28 cellular contexts compared by ENCODE assay signal in the genomic region with DNA sequence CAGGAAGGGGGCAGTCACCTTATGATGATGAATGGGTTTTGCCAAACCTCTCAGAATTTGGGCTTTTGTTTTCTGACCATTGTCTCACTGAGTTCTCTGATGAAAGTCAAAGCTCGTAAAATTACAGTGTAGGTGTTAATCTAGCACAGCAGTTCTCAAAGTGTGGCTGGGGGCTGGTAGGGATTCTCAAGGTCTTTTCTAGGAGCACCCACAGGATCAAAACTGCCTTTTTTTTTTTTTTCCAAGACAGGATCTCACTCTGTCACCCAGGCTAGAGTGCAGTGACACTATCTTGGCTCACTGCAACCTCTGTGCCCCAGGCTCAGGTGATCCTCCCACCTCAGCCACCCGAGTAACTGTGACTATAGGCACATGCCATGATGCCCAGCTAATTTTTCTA.
"Had no signal": no experiment of that assay in that cellular context is flagged by ENCODE, and none has a peak within 500 bp of the region (broad histone marks: within the 10 kb centered on the region; RNA-seq: fewer than 3 reads in every experiment).

No MANE protein-coding gene starts in this region.

- H3K4me3 Mint-ChIP-seq: stimulated activated effector memory CD8-positive, alpha-beta T cell treated with anti-CD3 and anti-CD28 coated beads, Interleukin-12 subunit alpha, Interleukin-12 subunit beta, amount 100 ng/mL, for 72 hours; stimulated activated memory B cell treated with anti-CD40 and anti-IgM and Interleukin-4, amounts not matched to agents 10 μg/mL and 1 μg/mL and 100 μg/mL, for 72 hours; stimulated activated naive B cell treated with anti-CD40 and anti-IgM and Interleukin-4, amounts not matched to agents 10 μg/mL and 1 μg/mL and 100 μg/mL, for 72 hours; stimulated activated naive CD8-positive, alpha-beta T cell treated with anti-CD3 and anti-CD28 coated beads, Interleukin-15, amount 100 ng/mL, for 72 hours; stimulated activated naive CD8-positive, alpha-beta T cell treated with anti-CD3 and anti-CD28 coated beads, Interleukin-15, Interleukin-2, amounts not matched to agents 100 ng/mL and 50 ng/mL, for 24 hours; type B pancreatic cell had no signal

- H3K27ac ChIP-seq: stomach, suprapubic skin, testis, thoracic aorta, thyroid gland, tibial artery, tibial nerve, transverse colon, upper lobe of left lung, upper lobe of right lung, uterus, vagina had no signal

- H3K36me3 Mint-ChIP-seq: stimulated activated effector memory CD8-positive, alpha-beta T cell treated with anti-CD3 and anti-CD28 coated beads, Interleukin-12 subunit alpha, Interleukin-12 subunit beta, amount 100 ng/mL, for 72 hours had no signal

- H3K9me3 ChIP-seq: stomach, suprapubic skin, testis, thoracic aorta, thyroid gland, tibial artery, tibial nerve, transverse colon, upper lobe of left lung, upper lobe of right lung, uterus, vagina had no signal

- H3K4me1 ChIP-seq: suprapubic skin, upper lobe of right lung, uterus, vagina had no signal

- H3K27me3 Mint-ChIP-seq: stimulated activated memory B cell treated with anti-CD40 and anti-IgM and Interleukin-4, amounts not matched to agents 10 μg/mL and 1 μg/mL and 100 μg/mL, for 72 hours; type B pancreatic cell had no signal

- H3K4me1 Mint-ChIP-seq: stimulated activated memory B cell treated with anti-CD40 and anti-IgM and Interleukin-4, amounts not matched to agents 10 μg/mL and 1 μg/mL and 100 μg/mL, for 72 hours; stimulated activated naive B cell treated with anti-CD40 and anti-IgM and Interleukin-4, amounts not matched to agents 10 μg/mL and 1 μg/mL and 100 μg/mL, for 72 hours; stimulated activated naive CD8-positive, alpha-beta T cell treated with anti-CD3 and anti-CD28 coated beads, Interleukin-15, amount 100 ng/mL, for 72 hours had no signal

- DNase-seq: stimulated activated CD4-positive, alpha-beta T cell treated with anti-CD3 and anti-CD28 coated beads, Interleukin-2, amount 100 ng/mL, for 48 hours; stimulated activated CD4-positive, alpha-beta T cell treated with anti-CD3 and anti-CD28 coated beads, Interleukin-4, amount 100 ng/mL, for 1 hour; stimulated activated CD4-positive, alpha-beta T cell treated with anti-CD3 and anti-CD28 coated beads, Interleukin-4, amount 100 ng/mL, for 24 hours; stimulated activated CD4-positive, alpha-beta T cell treated with anti-CD3 and anti-CD28 coated beads, Interleukin-4, amount 100 ng/mL, for 4 hours; stimulated activated CD8-positive, alpha-beta memory T cell treated with anti-CD3 and anti-CD28 coated beads, Interleukin-4, amount 100 ng/mL, for 48 hours; stimulated activated naive B cell treated with anti-CD40 and anti-IgM and Interleukin-4, amounts not matched to agents 10 μg/mL and 1 μg/mL and 100 μg/mL, for 72 hours; stimulated activated naive CD4-positive, alpha-beta T cell; stimulated activated naive CD4-positive, alpha-beta T cell treated with Interleukin-2 at 50 U/mL for 16 hours; stimulated activated naive CD8-positive, alpha-beta T cell treated with anti-CD3 and anti-CD28 coated beads, Interleukin-15, amount 100 ng/mL, for 72 hours; stimulated activated naive CD8-positive, alpha-beta T cell treated with anti-CD3 and anti-CD28 coated beads, Interleukin-15, Interleukin-2, amounts not matched to agents 100 U/mL and 50 U/mL, for 24 hours; stomach; substantia nigra; testis; thyroid gland; tibial artery; transverse colon; trophoblast cell; upper lobe of left lung; upper lobe of right lung; uterus had no signal

- H3K27me3 ChIP-seq: stomach, suprapubic skin, testis, thyroid gland, tibial artery, tibial nerve, transverse colon, upper lobe of left lung, upper lobe of right lung, uterus, vagina had no signal

- H3K27ac Mint-ChIP-seq: stimulated activated effector memory CD8-positive, alpha-beta T cell treated with anti-CD3 and anti-CD28 coated beads, Interleukin-12 subunit alpha, Interleukin-12 subunit beta, amount 100 ng/mL, for 72 hours; stimulated activated memory B cell treated with anti-CD40 and anti-IgM and Interleukin-4, amounts not matched to agents 10 μg/mL and 1 μg/mL and 100 μg/mL, for 72 hours; stimulated activated naive B cell treated with anti-CD40 and anti-IgM and Interleukin-4, amounts not matched to agents 10 μg/mL and 1 μg/mL and 100 μg/mL, for 72 hours; stimulated activated naive CD8-positive, alpha-beta T cell treated with anti-CD3 and anti-CD28 coated beads, Interleukin-15, amount 100 ng/mL, for 72 hours; stimulated activated naive CD8-positive, alpha-beta T cell treated with anti-CD3 and anti-CD28 coated beads, Interleukin-15, Interleukin-2, amounts not matched to agents 100 ng/mL and 50 ng/mL, for 24 hours; type B pancreatic cell had no signal

- H3K9me3 Mint-ChIP-seq: stimulated activated effector memory CD8-positive, alpha-beta T cell treated with anti-CD3 and anti-CD28 coated beads, Interleukin-12 subunit alpha, Interleukin-12 subunit beta, amount 100 ng/mL, for 72 hours; stimulated activated memory B cell treated with anti-CD40 and anti-IgM and Interleukin-4, amounts not matched to agents 10 μg/mL and 1 μg/mL and 100 μg/mL, for 72 hours; stimulated activated naive B cell treated with anti-CD40 and anti-IgM and Interleukin-4, amounts not matched to agents 10 μg/mL and 1 μg/mL and 100 μg/mL, for 72 hours; stimulated activated naive CD8-positive, alpha-beta T cell treated with anti-CD3 and anti-CD28 coated beads, Interleukin-15, amount 100 ng/mL, for 72 hours; stimulated activated naive CD8-positive, alpha-beta T cell treated with anti-CD3 and anti-CD28 coated beads, Interleukin-15, Interleukin-2, amounts not matched to agents 100 ng/mL and 50 ng/mL, for 24 hours had no signal

- ATAC-seq: stimulated activated effector memory CD8-positive, alpha-beta T cell treated with anti-CD3 and anti-CD28 coated beads, Interleukin-12 subunit alpha, Interleukin-12 subunit beta, amount 100 ng/mL, for 72 hours; stimulated activated memory B cell treated with anti-CD40 and anti-IgM and Interleukin-4, amounts not matched to agents 10 μg/mL and 1 μg/mL and 100 μg/mL, for 72 hours; stimulated activated naive B cell treated with anti-CD40 and anti-IgM and Interleukin-4, amounts not matched to agents 10 μg/mL and 1 μg/mL and 100 μg/mL, for 72 hours; stimulated activated naive CD8-positive, alpha-beta T cell treated with anti-CD3 and anti-CD28 coated beads, Interleukin-15, amount 100 ng/mL, for 72 hours; stimulated activated naive CD8-positive, alpha-beta T cell treated with anti-CD3 and anti-CD28 coated beads, Interleukin-15, Interleukin-2, amounts not matched to agents 100 U/mL and 50 U/mL, for 24 hours; upper lobe of right lung had no signal

- H3K36me3 ChIP-seq: thoracic aorta, thyroid gland, transverse colon, upper lobe of left lung, upper lobe of right lung, uterus, vagina had no signal

- H3K4me3 ChIP-seq: stomach, suprapubic skin, testis, thoracic aorta, thyroid gland, tibial artery, tibial nerve, transverse colon, upper lobe of left lung, upper lobe of right lung, uterus, vagina had no signal
